8 cellular contexts compared by ENCODE assay signal in the genomic region with DNA sequence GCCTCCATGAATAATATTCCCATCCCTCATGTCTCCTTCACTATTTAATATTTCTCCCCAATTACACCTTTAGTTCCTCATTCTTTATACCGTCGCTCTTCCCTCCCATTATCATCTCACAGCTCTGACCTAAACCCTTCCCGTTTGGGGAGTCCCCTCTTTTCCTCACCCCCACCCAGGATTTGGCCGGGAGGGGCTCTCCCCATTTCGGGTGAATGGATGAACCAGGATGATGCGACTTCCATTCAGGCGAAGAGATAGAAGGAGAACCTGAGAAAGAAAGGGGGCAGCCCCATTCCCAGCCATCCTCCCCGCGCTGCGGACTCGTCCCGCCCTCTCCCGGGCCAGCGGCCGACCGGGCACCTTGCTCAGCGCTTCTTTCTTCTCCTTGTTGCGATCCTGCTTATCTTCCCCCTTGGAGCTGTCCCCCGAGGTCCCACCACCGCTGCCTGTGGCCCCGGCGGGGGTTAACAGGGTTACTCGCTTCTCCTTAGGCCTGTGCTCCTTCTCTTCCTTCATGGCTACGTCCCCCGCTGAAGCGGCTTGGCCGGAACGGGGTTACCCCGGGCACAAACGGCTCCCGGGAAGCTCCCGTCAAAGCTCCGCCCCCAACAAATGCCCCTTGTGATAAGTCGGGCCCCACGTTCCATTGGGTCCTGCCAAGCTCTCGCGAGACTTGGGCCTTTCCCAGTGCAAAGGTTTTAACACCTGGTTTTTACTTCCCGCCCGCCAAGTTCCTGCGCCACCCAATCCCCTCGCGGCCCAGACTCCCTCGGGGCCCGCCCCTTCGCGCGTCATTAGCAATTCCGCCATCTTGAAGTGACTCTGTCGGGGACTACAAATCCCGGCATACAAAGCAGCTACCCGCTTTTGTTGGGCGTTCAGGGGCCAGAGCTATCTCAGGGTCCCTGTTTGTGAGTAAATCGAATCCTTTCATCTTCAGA.
DNase-seq lines count a peak whose midpoint lies in the region; ATAC-seq lines count a peak whose summit lies in the region.

Gene UPF3B (minus strand): TSS at position 554 of the 944 bp plus-strand sequence. CDS start 35 bp downstream, at position 519.

- H3K9ac ChIP-seq in BLaER1: peak within 1 kb of the TSS; percentile 88

- no peaks in the 10 kb centered on the region for H3K9me3 ChIP-seq in BLaER1

- peak within 1 kb of the TSS; percentile 80 for H3K4me3 ChIP-seq in BLaER1

- DNase-seq in NCI-H69 (lab: John Stamatoyannopoulos, UW) (peak; percentile 99), cortex of kidney (lab: John Stamatoyannopoulos, UW) (peak; percentile 60), left kidney (ENCODE audit: low read depth, low spot score) (peak; percentile 99)
- peak; percentile 91 for DNase-seq in activated CD4-positive, alpha-beta T cell treated with anti-CD3 and anti-CD28 coated beads, Interleukin-2, amount 50 U/mL, for 1 hour
- DNase-seq in stimulated activated CD4-positive, alpha-beta T cell treated with anti-CD3 and anti-CD28 coated beads, Interleukin-2, amount 100 ng/mL, for 24 hours: peak; percentile 91 to 92

- H3K27me3 ChIP-seq in BLaER1: no peaks in the 10 kb centered on the region

- ATAC-seq in GM19328 (IDR thresholded peaks at IDR 0.05; ENCODE audit: unreplicated experiment) (peak; percentile 93), HG03520 (IDR thresholded peaks at IDR 0.05; ENCODE audit: unreplicated experiment) (peak; percentile 96)

- peak within 1 kb of the TSS; percentile 87 for H3K27ac ChIP-seq in BLaER1

- peaks cover 22% of the 10 kb centered on the region for H3K36me3 ChIP-seq in BLaER1

- peak within 1 kb of the TSS; percentile 73 for H3K4me2 ChIP-seq in BLaER1

- peaks cover 15% of the 10 kb centered on the region for H3K4me1 ChIP-seq in BLaER1

- no peaks in the 10 kb centered on the region for H4K20me1 ChIP-seq in BLaER1

Comparison
In these comparisons a context has a peak if more than half of its experiments do, and no peak if none do; other contexts are left out.
1. Peak in every context shown above with its lines: DNase-seq, ATAC-seq, H3K4me3 ChIP-seq and H3K27ac ChIP-seq.